Comparison of ENCODE assay signal across 16 cellular contexts in the genomic region with DNA sequence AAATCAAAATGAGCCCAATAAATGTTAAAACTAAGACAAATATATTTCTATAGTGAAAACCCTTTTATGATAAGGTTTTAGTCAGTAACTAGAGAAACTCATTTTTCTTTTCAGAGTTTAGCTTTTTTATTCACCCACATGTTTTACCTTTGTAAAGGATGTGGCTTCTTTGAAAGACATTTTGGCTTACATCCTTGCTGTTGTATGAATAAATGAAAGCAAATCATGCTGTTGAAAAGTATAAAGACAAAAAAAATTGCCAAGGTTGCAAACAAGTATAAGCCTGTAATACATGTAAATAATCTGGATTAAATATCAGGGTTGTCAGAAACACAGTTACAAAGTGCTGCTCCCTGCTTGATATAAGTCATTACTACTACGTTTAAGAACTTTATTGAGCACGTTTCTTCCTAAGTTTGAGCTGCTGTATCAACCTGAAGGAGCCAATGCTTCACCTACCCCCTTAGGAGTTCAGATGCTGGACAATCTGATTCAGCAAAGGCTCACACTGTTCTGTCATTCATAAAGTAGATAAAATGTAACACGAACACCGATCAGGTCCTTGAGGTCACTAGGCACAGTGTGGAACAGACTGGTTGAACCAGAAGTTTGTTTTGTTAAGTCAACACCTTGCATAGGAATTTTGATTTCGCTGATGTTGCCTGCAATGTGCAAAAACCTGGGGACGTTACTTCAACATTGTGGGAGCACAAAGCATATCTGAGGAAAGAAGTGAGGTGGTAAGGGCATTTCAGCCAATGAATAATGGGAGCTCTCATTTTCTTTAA.
"Had no signal": no experiment of that assay in that cellular context is flagged by ENCODE, and none has a peak within 500 bp of the region (broad histone marks: within the 10 kb centered on the region; RNA-seq: fewer than 3 reads in every experiment).

No MANE protein-coding gene starts in this region.

- H3K27me3 ChIP-seq: body of pancreas, thyroid gland had no signal

- H3K27ac ChIP-seq: body of pancreas, coronary artery, skin epidermis, thyroid gland had no signal

- H3K4me3 ChIP-seq: body of pancreas, coronary artery, skin epidermis, thyroid gland had no signal

- ATAC-seq: body of pancreas; right cardiac atrium; stimulated activated naive B cell treated with anti-CD40 and anti-IgM and Interleukin-4, amounts not matched to agents 10 μg/mL and 1 μg/mL and 100 μg/mL, for 72 hours had no signal

- H3K4me1 ChIP-seq: body of pancreas, thyroid gland had no signal

- H3K36me3 ChIP-seq: thyroid gland had no signal

- H3K9me3 ChIP-seq: body of pancreas, thyroid gland had no signal

- DNase-seq: activated B cell treated with CpG ODN at 0.5 μM for 24 hours; activated CD4-positive, alpha-beta T cell treated with anti-CD3 and anti-CD28 coated beads, Interleukin-2, amount 10 ng/mL, durations not matched to agents 7 days and 5 days; activated naive CD4-positive, alpha-beta T cell treated with anti-CD3 and anti-CD28 coated beads, Interleukin-2, amount 50 U/mL, for 16 hours; amygdala; body of pancreas; central memory CD4-positive, alpha-beta T cell; foreskin melanocyte; nephron progenitor cell; occipital lobe; right cardiac atrium; stimulated activated CD4-positive, alpha-beta T cell treated with anti-CD3 and anti-CD28 coated beads, Interleukin-15, amount 100 ng/mL, for 24 hours; stimulated activated CD4-positive, alpha-beta T cell treated with anti-CD3 and anti-CD28 coated beads, Interleukin-4, amount 100 ng/mL, for 1 hour; stimulated activated naive B cell treated with anti-CD40 and anti-IgM and Interleukin-4, amounts not matched to agents 10 μg/mL and 1 μg/mL and 100 μg/mL, for 72 hours; thyroid gland had no signal
